Comparison of ENCODE assay signal across 20 cellular contexts in the genomic region with DNA sequence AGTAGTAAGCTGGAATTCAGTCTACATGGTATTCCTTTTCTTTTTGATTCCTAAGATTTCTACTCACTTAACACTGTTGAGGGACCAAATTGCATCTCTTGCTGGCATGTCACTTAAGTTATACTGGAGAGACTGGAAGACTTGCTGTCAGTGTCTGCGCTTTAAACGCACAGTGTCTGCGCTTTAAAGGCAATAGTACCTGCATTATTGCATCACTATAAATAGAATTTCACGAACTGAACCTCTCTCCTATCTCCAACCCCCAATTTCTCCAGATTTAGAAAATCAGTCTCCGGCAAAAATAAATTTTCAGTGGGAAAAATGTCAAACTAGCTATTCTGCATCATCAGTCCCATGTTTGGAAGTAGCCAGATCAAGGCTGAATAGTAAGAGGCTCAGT.
"Had no signal": no experiment of that assay in that cellular context is flagged by ENCODE, and none has a peak within 500 bp of the region (broad histone marks: within the 10 kb centered on the region; RNA-seq: fewer than 3 reads in every experiment).

No MANE protein-coding gene starts in this region.

- H3K27me3 ChIP-seq: left lung, suprapubic skin, upper lobe of left lung had no signal

- ATAC-seq: activated T-helper 17 cell treated with anti-CD3 and anti-CD28 coated beads, Interleukin-2, amount 50 U/mL, for 72 hours had no signal

- H3K4me1 Mint-ChIP-seq: activated naive CD8-positive, alpha-beta T cell treated with anti-CD3 and anti-CD28 coated beads for 36 hours had no signal

- DNase-seq: activated CD4-positive, alpha-beta T cell treated with anti-CD3 and anti-CD28 coated beads, Interleukin-2, amount 50 U/mL, for 48 hours; activated naive CD4-positive, alpha-beta T cell; activated naive CD8-positive, alpha-beta T cell treated with anti-CD3 and anti-CD28 coated beads for 36 hours; activated T-cell treated with anti-CD3 and anti-CD28 coated beads, Interleukin-2, amount 50 U/mL, for 1 hour; amniotic stem cell; effector memory CD4-positive, alpha-beta T cell; foreskin melanocyte; head of caudate nucleus; kidney; left lung; mammary epithelial cell; midbrain; retina; upper lobe of left lung had no signal

- H3K27ac Mint-ChIP-seq: activated naive CD8-positive, alpha-beta T cell treated with anti-CD3 and anti-CD28 coated beads for 36 hours; activated T-helper 17 cell treated with anti-CD3 and anti-CD28 coated beads, Interleukin-2, amount 50 U/mL, for 72 hours; stimulated activated naive CD8-positive, alpha-beta T cell treated with anti-CD3 and anti-CD28 coated beads, Interleukin-15, Interleukin-2, amounts not matched to agents 100 ng/mL and 50 ng/mL, for 24 hours; T-helper 2 cell treated with Interferon-gamma antibody and Interleukin-4, amounts not matched to agents 5 μg/mL and 100 μg/mL, for 36 hours had no signal

- FAIRE-seq: kidney, TTC549 had no signal

- H3K36me3 ChIP-seq: left lung, suprapubic skin, upper lobe of left lung had no signal

- H3K9me3 Mint-ChIP-seq: activated naive CD8-positive, alpha-beta T cell treated with anti-CD3 and anti-CD28 coated beads for 36 hours; activated T-helper 17 cell treated with anti-CD3 and anti-CD28 coated beads, Interleukin-2, amount 50 U/mL, for 72 hours; neural crest cell; stimulated activated naive CD8-positive, alpha-beta T cell treated with anti-CD3 and anti-CD28 coated beads, Interleukin-15, Interleukin-2, amounts not matched to agents 100 ng/mL and 50 ng/mL, for 24 hours; T-helper 2 cell treated with Interferon-gamma antibody and Interleukin-4, amounts not matched to agents 5 μg/mL and 100 μg/mL, for 36 hours had no signal

- H3K27me3 Mint-ChIP-seq: activated T-helper 17 cell treated with anti-CD3 and anti-CD28 coated beads, Interleukin-2, amount 50 U/mL, for 72 hours had no signal

- H3K4me3 ChIP-seq: left lung, suprapubic skin, upper lobe of left lung had no signal

- H3K4me3 Mint-ChIP-seq: activated naive CD8-positive, alpha-beta T cell treated with anti-CD3 and anti-CD28 coated beads for 36 hours; activated T-helper 17 cell treated with anti-CD3 and anti-CD28 coated beads, Interleukin-2, amount 50 U/mL, for 72 hours; neural crest cell; stimulated activated naive CD8-positive, alpha-beta T cell treated with anti-CD3 and anti-CD28 coated beads, Interleukin-15, Interleukin-2, amounts not matched to agents 100 ng/mL and 50 ng/mL, for 24 hours; T-helper 2 cell treated with Interferon-gamma antibody and Interleukin-4, amounts not matched to agents 5 μg/mL and 100 μg/mL, for 36 hours had no signal

- H3K36me3 Mint-ChIP-seq: activated naive CD8-positive, alpha-beta T cell treated with anti-CD3 and anti-CD28 coated beads for 36 hours had no signal

- H3K27ac ChIP-seq: left lung, suprapubic skin, upper lobe of left lung had no signal

- H3K9me3 ChIP-seq: left lung, suprapubic skin, upper lobe of left lung had no signal
